Comparison of ENCODE assay signal across 18 cellular contexts in genomic region chr22:37985050-37985585, GRCh38. TPM values are rescaled to one million over a fixed set of nuclear protein-coding genes. Genes with fewer than 3 reads are reported as not detected.
"Had no signal": no experiment of that assay in that cellular context is flagged by ENCODE, and none has a peak within 500 bp of the region (broad histone marks: within the 10 kb centered on the region; RNA-seq: fewer than 3 reads in every experiment).

No MANE protein-coding gene starts in this region.

- H3K9me3 Mint-ChIP-seq: activated naive CD8-positive, alpha-beta T cell treated with anti-CD3 and anti-CD28 coated beads for 36 hours; naive thymus-derived CD4-positive, alpha-beta T cell had no signal

- H3K36me3 Mint-ChIP-seq: activated naive CD8-positive, alpha-beta T cell treated with anti-CD3 and anti-CD28 coated beads for 36 hours had no signal

- ATAC-seq: gastrocnemius medialis; left lung; naive thymus-derived CD4-positive, alpha-beta T cell had no signal

- H3K27me3 ChIP-seq: colonic mucosa, gastrocnemius medialis, left lung, SJSA1, thyroid gland had no signal

- DNase-seq: activated CD4-positive, CD25-positive, alpha-beta regulatory T cell treated with anti-CD3 and anti-CD28 coated beads, Interleukin-2, amount 50 U/mL, for 72 hours; activated naive CD8-positive, alpha-beta T cell treated with anti-CD3 and anti-CD28 coated beads for 36 hours; amniotic stem cell; central memory CD4-positive, alpha-beta T cell; colonic mucosa; erythroblast; gastrocnemius medialis; left lung; mesenchymal stem cell; naive thymus-derived CD4-positive, alpha-beta T cell; stimulated activated CD4-positive, alpha-beta T cell treated with anti-CD3 and anti-CD28 coated beads, Interleukin-2, amount 100 ng/mL, for 24 hours; T-helper 2 cell; thyroid gland had no signal

- H3K4me3 ChIP-seq: colonic mucosa, gastrocnemius medialis, left lung, SJSA1, thyroid gland had no signal

- H3K4me1 ChIP-seq: colonic mucosa, left lung, SJSA1, thyroid gland had no signal

- H3K4me3 Mint-ChIP-seq: activated naive CD8-positive, alpha-beta T cell treated with anti-CD3 and anti-CD28 coated beads for 36 hours; naive thymus-derived CD4-positive, alpha-beta T cell had no signal

- H3K27ac ChIP-seq: colonic mucosa, gastrocnemius medialis, left lung, SJSA1, thyroid gland, VCaP had no signal

- H3K27me3 Mint-ChIP-seq: activated naive CD8-positive, alpha-beta T cell treated with anti-CD3 and anti-CD28 coated beads for 36 hours; naive thymus-derived CD4-positive, alpha-beta T cell had no signal

- H3K4me1 Mint-ChIP-seq: activated naive CD8-positive, alpha-beta T cell treated with anti-CD3 and anti-CD28 coated beads for 36 hours had no signal

- H3K27ac Mint-ChIP-seq: activated naive CD8-positive, alpha-beta T cell treated with anti-CD3 and anti-CD28 coated beads for 36 hours; naive thymus-derived CD4-positive, alpha-beta T cell had no signal

- H3K36me3 ChIP-seq: colonic mucosa, gastrocnemius medialis, left lung, SJSA1, thyroid gland had no signal

- H3K9me3 ChIP-seq: colonic mucosa, gastrocnemius medialis, left lung, SJSA1, thyroid gland had no signal

RNA-seq across cellular contexts. Expression of gene SOX10, which starts 0.8 kb away (rescaled TPM):
- total RNA-seq: activated CD8-positive, alpha-beta memory T cell treated with anti-CD3 and anti-CD28 coated beads for 36 hours; activated naive CD8-positive, alpha-beta T cell treated with anti-CD3 and anti-CD28 coated beads for 36 hours; left lung; naive thymus-derived CD4-positive, alpha-beta T cell; SJSA1 had no signal
- polyA plus RNA-seq: keratinocyte; naive thymus-derived CD4-positive, alpha-beta T cell had no signal

RNA-seq across cellular contexts. Expression of gene C22orf23, which starts 31.7 kb away (rescaled TPM):
- total RNA-seq: colonic mucosa, mucosa of gallbladder, SJSA1 had no signal
- polyA plus RNA-seq: keratinocyte; naive thymus-derived CD4-positive, alpha-beta T cell had no signal
